In genomic region chr1:181587870-181588438, GRCh38 we compare ENCODE assay signal across 1 cellular context.
TF ChIP-seq lines count a peak whose summit lies in the region.

No MANE protein-coding gene starts in this region.

TF ChIP-seq in A549, 52 proteins besides CTCF, POLR2A, EP300 and RAD21 (continued from another document):
- no peak for TF ChIP-seq HEYL (CRISPR knock-in tag; IDR thresholded peaks at IDR 0.05)
TF ChIP-seq in A549: peak in this region for 0.
